ENCODE assay signal across 19 cellular contexts in the genomic region with DNA sequence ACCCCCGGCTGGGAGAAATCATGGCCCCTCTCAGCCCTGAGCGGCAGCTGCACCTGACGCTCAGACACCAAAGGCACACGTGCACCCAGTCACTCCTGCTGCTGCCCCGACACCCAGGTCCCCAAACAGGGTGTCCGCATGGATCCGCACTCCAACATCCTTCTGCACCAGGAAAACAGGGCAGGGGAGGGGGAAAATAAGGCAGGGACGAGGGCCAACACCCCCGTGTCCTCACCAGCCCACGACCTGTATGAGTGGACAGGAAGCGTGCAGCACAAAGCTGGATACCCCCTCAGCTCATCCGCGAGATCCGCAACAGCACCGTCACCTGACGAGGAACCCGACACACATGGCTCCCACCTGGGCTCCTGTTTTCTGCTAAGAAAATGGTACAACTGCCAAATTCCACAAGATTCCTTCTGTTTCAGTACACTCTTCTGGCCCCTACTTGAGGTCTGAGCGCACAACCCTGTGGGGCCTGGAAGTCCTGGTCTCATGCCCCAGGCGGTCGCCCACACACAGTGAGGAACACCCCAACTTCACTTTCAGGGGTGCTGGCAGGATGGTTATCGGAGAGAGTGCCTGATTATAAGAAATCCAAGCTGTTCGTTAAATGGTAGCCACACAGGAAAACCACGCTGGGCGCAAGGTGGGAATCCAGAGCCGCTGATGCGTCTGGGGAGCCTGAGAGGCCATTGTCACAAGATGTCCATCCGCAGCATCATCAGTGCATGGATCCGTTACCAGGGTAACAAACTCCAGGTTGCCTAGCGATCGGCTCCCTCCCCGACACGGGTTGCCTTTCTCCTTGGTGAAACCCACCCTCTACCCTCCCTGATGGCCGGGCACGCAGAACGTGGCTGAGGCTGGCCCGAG.
DNase-seq lines count a peak whose midpoint lies in the region; ATAC-seq and TF ChIP-seq lines count a peak whose summit lies in the region.
"Had no signal": no experiment of that assay in that cellular context is flagged by ENCODE, and none has a peak within 500 bp of the region (broad histone marks: within the 10 kb centered on the region; RNA-seq: fewer than 3 reads in every experiment).

No MANE protein-coding gene starts in this region.

- CTCF ChIA-PET in WTC11 (lab: Charles Lee) = interaction anchor here (1.0 to 1.3 kb wide), 2 partner anchors 13 to 43 kb away, joined by 3 to 8 read pairs; no protein-coding TSS in a partner anchor
- CTCF ChIA-PET in PC-3 (lab: Charles Lee) = no interaction called here

- H3K27ac ChIP-seq in BLaER1 treated with 17β-estradiol and CSF1 and Interleukin-3, amounts not matched to agents 10 nM and 100 nM = peak overlapping the region in 2 of 11 experiments; percentile 38; a peak in 4 of 22 replicates
- H3K27ac ChIP-seq in lower lobe of right lung = no peak overlapping the region
- H3K27ac ChIP-seq in skeletal muscle tissue (ENCODE audit: low read depth, low read length) = no peak overlapping the region
- H3K27ac ChIP-seq in PC-3 (ENCODE audit: low read length) = no peak overlapping the region
- H3K27ac ChIP-seq: esophagus muscularis mucosa, HL-60 had no signal

- H3K9me2 ChIP-seq in PC-3 (replicated peaks; ENCODE audit: low read length) = no peaks in the 10 kb centered on the region

- peaks cover 77 to 99% (median 97%) of the 10 kb centered on the region in 11 experiments for H3K36me3 ChIP-seq in BLaER1 treated with 17β-estradiol and CSF1 and Interleukin-3, amounts not matched to agents 10 nM and 100 nM
- peaks cover 60% of the 10 kb centered on the region for H3K36me3 ChIP-seq in lower lobe of right lung
- peaks cover 12 to 28% (median 19%) of the 10 kb centered on the region in 3 donors for H3K36me3 ChIP-seq in skeletal muscle tissue (ENCODE audit: control insufficient read depth in 3 of 3, insufficient read depth in 3 of 3, low read length in 3 of 3)
- H3K36me3 ChIP-seq in PC-3 (ENCODE audit: low read depth, low read length) = no peaks in the 10 kb centered on the region; the same call in 1 of the 2 replicates

- no peaks in the 10 kb centered on the region for H3K9me3 ChIP-seq in BLaER1 treated with 17β-estradiol and CSF1 and Interleukin-3, amounts not matched to agents 10 nM and 100 nM (replicated peaks in 1 of 11)
- H3K9me3 ChIP-seq in lower lobe of right lung (no peaks in the 10 kb centered on the region), skeletal muscle tissue (ENCODE audit: control insufficient read depth in 3 of 3, low read length in 3 of 3) (no peaks in the 10 kb centered on the region), PC-3 (ENCODE audit: low read length) (no peaks in the 10 kb centered on the region)
- H3K9me3 ChIP-seq: esophagus muscularis mucosa, HAP-1 had no signal

- no peak overlapping the region for H3K4me3 Mint-ChIP-seq in WTC11
- H3K4me3 Mint-ChIP-seq: activated CD4-positive, alpha-beta memory T cell treated with anti-CD3 and anti-CD28 coated beads for 36 hours; naive thymus-derived CD8-positive, alpha-beta T cell; T-cell had no signal

- peak overlapping the region in 1 of 11 experiments; percentile 24; a peak in 1 of 22 replicates for H3K9ac ChIP-seq in BLaER1 treated with 17β-estradiol and CSF1 and Interleukin-3, amounts not matched to agents 10 nM and 100 nM
- peak overlapping the region in 2 of 3 donors; percentile 8 to 33 for H3K9ac ChIP-seq in skeletal muscle tissue (ENCODE audit: low read depth in 1 of 3, low read length in 3 of 3)
- no peak overlapping the region for H3K9ac ChIP-seq in PC-3 (ENCODE audit: low read length)

- H4K20me1 ChIP-seq in BLaER1 treated with 17β-estradiol and CSF1 and Interleukin-3, amounts not matched to agents 10 nM and 100 nM = peaks cover 95 to 100% (median 100%) of the 10 kb centered on the region in 11 experiments
- no peaks in the 10 kb centered on the region for H4K20me1 ChIP-seq in PC-3 (ENCODE audit: low read length)

- intact Hi-C loops in lower lobe of right lung (cut with DNase I) = no loop called here
- intact Hi-C loops in PC-3 (cut with micrococcal nuclease) = no loop called here

- no peak overlapping the region for H3K4me3 ChIP-seq in BLaER1 treated with 17β-estradiol and CSF1 and Interleukin-3, amounts not matched to agents 10 nM and 100 nM
- H3K4me3 ChIP-seq in lower lobe of right lung (no peak overlapping the region), skeletal muscle tissue (ENCODE audit: low read length in 3 of 3) (no peak overlapping the region), PC-3 (ENCODE audit: low read length) (no peak overlapping the region)
- H3K4me3 ChIP-seq: esophagus muscularis mucosa, HAP-1 had no signal

- H3K79me2 ChIP-seq in PC-3 (ENCODE audit: low read length) = peaks cover 14% of the 10 kb centered on the region; the same call in 1 of the 2 replicates

- peaks cover 0 to 24% (median 18%) of the 10 kb centered on the region in 10 experiments; a peak in 13 of 20 replicates for H3K4me1 ChIP-seq in BLaER1 treated with 17β-estradiol and CSF1 and Interleukin-3, amounts not matched to agents 10 nM and 100 nM
- H3K4me1 ChIP-seq in lower lobe of right lung = peaks cover 35% of the 10 kb centered on the region
- H3K4me1 ChIP-seq in skeletal muscle tissue (ENCODE audit: control insufficient read depth in 3 of 3, insufficient read depth in 3 of 3, low read length in 3 of 3) = peaks cover 44 to 84% (median 75%) of the 10 kb centered on the region in 3 donors
- no peaks in the 10 kb centered on the region for H3K4me1 ChIP-seq in PC-3 (ENCODE audit: insufficient read depth, low read length)
- H3K4me1 ChIP-seq: HAP-1 had no signal

- peak overlapping the region; percentile 60; the same call in 1 of the 2 replicates for H3K27ac Mint-ChIP-seq in WTC11
- H3K27ac Mint-ChIP-seq: activated CD4-positive, alpha-beta memory T cell treated with anti-CD3 and anti-CD28 coated beads for 36 hours; naive thymus-derived CD8-positive, alpha-beta T cell; T-cell had no signal

- peaks cover 25% of the 10 kb centered on the region for H3K4me1 Mint-ChIP-seq in WTC11
- H3K4me1 Mint-ChIP-seq: T-cell had no signal

- no TSS peak for BruUV-seq in PC-3 (replicated peaks; lab: Mats Ljungman, UMichigan)

- H3K9me3 Mint-ChIP-seq in WTC11 = no peaks in the 10 kb centered on the region
- H3K9me3 Mint-ChIP-seq: activated CD4-positive, alpha-beta memory T cell treated with anti-CD3 and anti-CD28 coated beads for 36 hours; naive thymus-derived CD8-positive, alpha-beta T cell; T-cell had no signal

- ATAC-seq in WTC11 (no peak), lower lobe of right lung (no peak), HG03521 (IDR thresholded peaks at IDR 0.05; ENCODE audit: unreplicated experiment) (no peak), PC-3 (no peak)
- ATAC-seq: naive thymus-derived CD8-positive, alpha-beta T cell; T-cell had no signal

- H3K27me3 Mint-ChIP-seq in WTC11 (ENCODE audit: low read depth) = no peaks in the 10 kb centered on the region
- H3K27me3 Mint-ChIP-seq: T-cell had no signal

- no peaks in the 10 kb centered on the region for H3K27me3 ChIP-seq in BLaER1 treated with 17β-estradiol and CSF1 and Interleukin-3, amounts not matched to agents 10 nM and 100 nM
- H3K27me3 ChIP-seq in lower lobe of right lung (ENCODE audit: low read depth) (no peaks in the 10 kb centered on the region), skeletal muscle tissue (ENCODE audit: control insufficient read depth in 3 of 3, insufficient read depth in 3 of 3, low read length in 3 of 3) (no peaks in the 10 kb centered on the region), PC-3 (ENCODE audit: low read length) (no peaks in the 10 kb centered on the region)
- H3K27me3 ChIP-seq: esophagus muscularis mucosa had no signal

- no peak overlapping the region for H2AFZ ChIP-seq in PC-3 (ENCODE audit: low read length)

- peaks cover 13% of the 10 kb centered on the region for H3K36me3 Mint-ChIP-seq in WTC11
- H3K36me3 Mint-ChIP-seq: activated CD4-positive, alpha-beta memory T cell treated with anti-CD3 and anti-CD28 coated beads for 36 hours; naive thymus-derived CD8-positive, alpha-beta T cell; T-cell had no signal

- peak overlapping the region in 6 of 11 experiments; percentile 4 to 63 (median 47); a peak in 9 of 22 replicates for H3K4me2 ChIP-seq in BLaER1 treated with 17β-estradiol and CSF1 and Interleukin-3, amounts not matched to agents 10 nM and 100 nM
- no peak overlapping the region for H3K4me2 ChIP-seq in PC-3 (ENCODE audit: low read length)

- H3F3A ChIP-seq in PC-3 (ENCODE audit: low read length, unreplicated experiment) = no peaks in the 10 kb centered on the region

- TF ChIP-seq CTCF in WTC11 (IDR thresholded peaks at IDR 0.05) (no peak), lower lobe of right lung (IDR thresholded peaks at IDR 0.05) (no peak), PC-3 (conservative IDR thresholded peaks at IDR 0.05; ENCODE audit: low read depth, low read length) (no peak)

- POLR2A ChIA-PET in WTC11 (lab: Charles Lee) (no interaction called here), PC-3 (lab: Charles Lee; ENCODE audit: unreplicated experiment) (no interaction called here)

- peak; percentile 12 for DNase-seq in WTC11 (ENCODE audit: low spot score)
- peak; percentile 28 for DNase-seq in lower lobe of right lung
- DNase-seq in PC-3 = no peak
- DNase-seq in H4 (ENCODE audit: low spot score) = no peak
- DNase-seq: activated CD4-positive, alpha-beta memory T cell treated with anti-CD3 and anti-CD28 coated beads for 36 hours; mammary epithelial cell; MM.1S; naive thymus-derived CD8-positive, alpha-beta T cell; NCI-H1694; NCI-H446; RPMI8226; stimulated activated naive CD4-positive, alpha-beta T cell had no signal

TF ChIP-seq in WTC11, 78 proteins besides CTCF, POLR2A, EP300 and RAD21 (continues in another document):
- TF ChIP-seq CREM (CRISPR knock-in tag; IDR thresholded peaks at IDR 0.05) (no peak), NR1H2 (CRISPR knock-in tag; IDR thresholded peaks at IDR 0.05) (peak; percentile 57; the same call in 1 of the 2 replicates)
- TF ChIP-seq, protein P1, sequence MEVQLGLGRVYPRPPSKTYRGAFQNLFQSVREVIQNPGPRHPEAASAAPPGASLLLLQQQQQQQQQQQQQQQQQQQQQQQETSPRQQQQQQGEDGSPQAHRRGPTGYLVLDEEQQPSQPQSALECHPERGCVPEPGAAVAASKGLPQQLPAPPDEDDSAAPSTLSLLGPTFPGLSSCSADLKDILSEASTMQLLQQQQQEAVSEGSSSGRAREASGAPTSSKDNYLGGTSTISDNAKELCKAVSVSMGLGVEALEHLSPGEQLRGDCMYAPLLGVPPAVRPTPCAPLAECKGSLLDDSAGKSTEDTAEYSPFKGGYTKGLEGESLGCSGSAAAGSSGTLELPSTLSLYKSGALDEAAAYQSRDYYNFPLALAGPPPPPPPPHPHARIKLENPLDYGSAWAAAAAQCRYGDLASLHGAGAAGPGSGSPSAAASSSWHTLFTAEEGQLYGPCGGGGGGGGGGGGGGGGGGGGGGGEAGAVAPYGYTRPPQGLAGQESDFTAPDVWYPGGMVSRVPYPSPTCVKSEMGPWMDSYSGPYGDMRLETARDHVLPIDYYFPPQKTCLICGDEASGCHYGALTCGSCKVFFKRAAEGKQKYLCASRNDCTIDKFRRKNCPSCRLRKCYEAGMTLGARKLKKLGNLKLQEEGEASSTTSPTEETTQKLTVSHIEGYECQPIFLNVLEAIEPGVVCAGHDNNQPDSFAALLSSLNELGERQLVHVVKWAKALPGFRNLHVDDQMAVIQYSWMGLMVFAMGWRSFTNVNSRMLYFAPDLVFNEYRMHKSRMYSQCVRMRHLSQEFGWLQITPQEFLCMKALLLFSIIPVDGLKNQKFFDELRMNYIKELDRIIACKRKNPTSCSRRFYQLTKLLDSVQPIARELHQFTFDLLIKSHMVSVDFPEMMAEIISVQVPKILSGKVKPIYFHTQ (CRISPR knock-in tag; IDR thresholded peaks at IDR 0.05) = no peak

Comparison
In these comparisons a context has a peak if more than half of its experiments do, and no peak if none do; other contexts are left out.
1. DNase-seq: peak in WTC11 (single experiment) and lower lobe of right lung (single experiment); none in PC-3 (single experiment) and H4 (single experiment).